Comparison of ENCODE assay signal across 17 cellular contexts in genomic region chr3:57816471-57817105, GRCh38.
DNase-seq lines count a peak whose midpoint lies in the region; ATAC-seq and TF ChIP-seq lines count a peak whose summit lies in the region.
"Had no signal": no experiment of that assay in that cellular context is flagged by ENCODE, and none has a peak within 500 bp of the region (broad histone marks: within the 10 kb centered on the region; RNA-seq: fewer than 3 reads in every experiment).

No MANE protein-coding gene starts in this region.

- ATAC-seq in RWPE2 (ENCODE audit: low read depth) (peak; percentile 36; the same call in 1 of the 3 replicates), GM21390 (IDR thresholded peaks at IDR 0.05; ENCODE audit: unreplicated experiment) (no peak)
- ATAC-seq: activated naive CD8-positive, alpha-beta T cell treated with anti-CD3 and anti-CD28 coated beads, Interleukin-2, amount 50 U/mL, for 24 hours had no signal

- H3K4me1 ChIP-seq in RWPE2 (ENCODE audit: insufficient read depth, poor library complexity, severe bottlenecking): peaks cover 9% of the 10 kb centered on the region

- no peak overlapping the region for H3K27ac ChIP-seq in RWPE2 (ENCODE audit: poor library complexity, severe bottlenecking)
- H3K27ac ChIP-seq: left ventricle myocardium inferior, upper lobe of left lung had no signal

- DNase-seq in AML-193 (lab: John Stamatoyannopoulos, UW) (peak; percentile 80 to 84), HCEC 1CT (peak; percentile 13), RWPE2 (ENCODE audit: low spot score) (no peak), fibroblast of the aortic adventitia (ENCODE audit: low read depth) (peak; percentile 41), T-helper 2 cell (no peak), cerebellum (ENCODE audit: low spot score) (no peak)
- DNase-seq in activated CD8-positive, alpha-beta memory T cell treated with anti-CD3 and anti-CD28 coated beads, Interleukin-2, amount 50 U/mL, for 48 hours: no peak
- DNase-seq: activated CD4-positive, alpha-beta T cell treated with anti-CD3 and anti-CD28 coated beads, Interleukin-2, amount 50 U/mL, for 48 hours; activated naive CD8-positive, alpha-beta T cell treated with anti-CD3 and anti-CD28 coated beads, Interleukin-2, amount 50 U/mL, for 24 hours; activated T-cell treated with anti-CD3 and anti-CD28 coated beads, Interleukin-2, amount 50 U/mL, for 48 hours; DMS79 treated with DMSO at 0.1 percent for 48 hours; foreskin melanocyte; left ventricle myocardium inferior; NCI-H187; NCI-H446 treated with DMSO at 0.1 percent for 48 hours; upper lobe of left lung had no signal

- no peak for TF ChIP-seq CTCF in RWPE2 (IDR thresholded peaks at IDR 0.05; ENCODE audit: poor library complexity, severe bottlenecking)
- TF ChIP-seq CTCF in fibroblast of the aortic adventitia (IDR thresholded peaks at IDR 0.05; ENCODE audit: insufficient read depth, low read length): no peak

- H3K9me3 ChIP-seq in RWPE2 (ENCODE audit: severe bottlenecking): no peaks in the 10 kb centered on the region
- H3K9me3 ChIP-seq: upper lobe of left lung had no signal

- H3K4me3 ChIP-seq in RWPE2 (ENCODE audit: severe bottlenecking) (no peak overlapping the region), fibroblast of the aortic adventitia (ENCODE audit: low read depth, low read length) (no peak overlapping the region)
- H3K4me3 ChIP-seq: left ventricle myocardium inferior, upper lobe of left lung had no signal

- H3K27me3 ChIP-seq in RWPE2 (ENCODE audit: insufficient read depth, poor library complexity, severe bottlenecking): no peaks in the 10 kb centered on the region
- H3K27me3 ChIP-seq: upper lobe of left lung had no signal

- no peaks in the 10 kb centered on the region for H3K36me3 ChIP-seq in RWPE2 (ENCODE audit: low read depth)
- H3K36me3 ChIP-seq: left ventricle myocardium inferior, upper lobe of left lung had no signal

Comparison
In these comparisons a context has a peak if more than half of its experiments do, and no peak if none do; other contexts are left out.
1. DNase-seq: peak in AML-193 (2 of 2), HCEC 1CT (single experiment) and fibroblast of the aortic adventitia (single experiment); none in RWPE2 (single experiment), activated CD8-positive, alpha-beta memory T cell treated with anti-CD3 and anti-CD28 coated beads, Interleukin-2, amount 50 U/mL, for 48 hours (single experiment), T-helper 2 cell (0 of 5) and cerebellum (single experiment).